17 cellular contexts compared by ENCODE assay signal in genomic region chr3:61387817-61388216, GRCh38.
DNase-seq lines count a peak whose midpoint lies in the region; ATAC-seq and TF ChIP-seq lines count a peak whose summit lies in the region.
"Had no signal": no experiment of that assay in that cellular context is flagged by ENCODE, and none has a peak within 500 bp of the region (broad histone marks: within the 10 kb centered on the region; RNA-seq: fewer than 3 reads in every experiment).

No MANE protein-coding gene starts in this region.

- H3K27ac ChIP-seq in mammary epithelial cell (ENCODE audit: insufficient read depth, low read depth, low read length) = no peak overlapping the region
- H3K27ac ChIP-seq: 22Rv1, A549, BLaER1 had no signal

- H3K4me2 ChIP-seq in mammary epithelial cell (ENCODE audit: insufficient read depth, low read depth, low read length) = no peak overlapping the region
- H3K4me2 ChIP-seq: A549, BLaER1 had no signal

- WGBS in mammary epithelial cell (ENCODE audit: low coverage, missing lambda C conversion rate) = 0% methylated on average over 3 of the region's 3 CpGs

- no peak overlapping the region for H3K27ac Mint-ChIP-seq in activated CD4-positive, alpha-beta T cell treated with anti-CD3 and anti-CD28 coated beads for 36 hours
- no peak overlapping the region for H3K27ac Mint-ChIP-seq in stimulated activated naive B cell treated with anti-CD40 and anti-IgM and Interleukin-4, amounts not matched to agents 10 μg/mL and 1 μg/mL and 100 μg/mL, for 72 hours
- H3K27ac Mint-ChIP-seq: CD14-positive monocyte; CD4-positive, alpha-beta memory T cell; H9 had no signal

- in situ Hi-C loops in mammary epithelial cell (cut with MboI; ENCODE audit: low sequenced_read_pairs in 2 of 2) = no loop called here

- H2AFZ ChIP-seq in mammary epithelial cell (ENCODE audit: low read depth, low read length) = no peak overlapping the region

- no peak overlapping the region for H3K4me3 Mint-ChIP-seq in activated CD4-positive, alpha-beta T cell treated with anti-CD3 and anti-CD28 coated beads for 36 hours
- no peak overlapping the region for H3K4me3 Mint-ChIP-seq in stimulated activated naive B cell treated with anti-CD40 and anti-IgM and Interleukin-4, amounts not matched to agents 10 μg/mL and 1 μg/mL and 100 μg/mL, for 72 hours
- H3K4me3 Mint-ChIP-seq: CD14-positive monocyte; CD4-positive, alpha-beta memory T cell; H9 had no signal

- no peaks in the 10 kb centered on the region for H3K36me3 Mint-ChIP-seq in activated CD4-positive, alpha-beta T cell treated with anti-CD3 and anti-CD28 coated beads for 36 hours (ENCODE audit: low read depth)
- no peaks in the 10 kb centered on the region for H3K36me3 Mint-ChIP-seq in stimulated activated naive B cell treated with anti-CD40 and anti-IgM and Interleukin-4, amounts not matched to agents 10 μg/mL and 1 μg/mL and 100 μg/mL, for 72 hours
- H3K36me3 Mint-ChIP-seq: CD14-positive monocyte; CD4-positive, alpha-beta memory T cell had no signal

- no TSS peak for BruUV-seq in mammary epithelial cell (replicated peaks; lab: Mats Ljungman, UMichigan)

- no peaks in the 10 kb centered on the region for H3K4me1 Mint-ChIP-seq in activated CD4-positive, alpha-beta T cell treated with anti-CD3 and anti-CD28 coated beads for 36 hours
- no peaks in the 10 kb centered on the region for H3K4me1 Mint-ChIP-seq in stimulated activated naive B cell treated with anti-CD40 and anti-IgM and Interleukin-4, amounts not matched to agents 10 μg/mL and 1 μg/mL and 100 μg/mL, for 72 hours
- H3K4me1 Mint-ChIP-seq: CD14-positive monocyte, H9 had no signal

- CTCF ChIA-PET in activated CD4-positive, alpha-beta T cell treated with anti-CD3 and anti-CD28 coated beads for 36 hours (lab: Charles Lee) = no interaction called here
- CTCF ChIA-PET in mammary epithelial cell (lab: Charles Lee; ENCODE audit: low non-redundant PET) = no interaction called here

- peak; percentile 36 for ATAC-seq in activated CD4-positive, alpha-beta T cell treated with anti-CD3 and anti-CD28 coated beads for 36 hours
- ATAC-seq in GM18505 (IDR thresholded peaks at IDR 0.05; ENCODE audit: unreplicated experiment) (no peak), HG03280 (IDR thresholded peaks at IDR 0.05; ENCODE audit: unreplicated experiment) (no peak)
- no peak for ATAC-seq in stimulated activated naive B cell treated with anti-CD40 and anti-IgM and Interleukin-4, amounts not matched to agents 10 μg/mL and 1 μg/mL and 100 μg/mL, for 72 hours (replicated peaks)
- ATAC-seq: A549 had no signal

- POLR2A ChIA-PET in activated CD4-positive, alpha-beta T cell treated with anti-CD3 and anti-CD28 coated beads for 36 hours (lab: Charles Lee) = no interaction called here

- no peaks in the 10 kb centered on the region for H4K20me1 ChIP-seq in mammary epithelial cell (ENCODE audit: insufficient read depth, low read length)
- H4K20me1 ChIP-seq: BLaER1 had no signal

- peaks cover 10% of the 10 kb centered on the region for H3K27me3 Mint-ChIP-seq in activated CD4-positive, alpha-beta T cell treated with anti-CD3 and anti-CD28 coated beads for 36 hours
- H3K27me3 Mint-ChIP-seq in stimulated activated naive B cell treated with anti-CD40 and anti-IgM and Interleukin-4, amounts not matched to agents 10 μg/mL and 1 μg/mL and 100 μg/mL, for 72 hours = peaks cover 5 to 12% of the 10 kb centered on the region in 2 donors

- H3K79me2 ChIP-seq in mammary epithelial cell (ENCODE audit: insufficient read depth, low read length) = no peaks in the 10 kb centered on the region

- no peak overlapping the region for H3K9ac ChIP-seq in mammary epithelial cell (ENCODE audit: insufficient read depth, low read length)
- H3K9ac ChIP-seq: BLaER1 had no signal

- no peaks in the 10 kb centered on the region for H3K4me1 ChIP-seq in mammary epithelial cell (ENCODE audit: insufficient read depth, low read length)
- H3K4me1 ChIP-seq: A549, BLaER1 had no signal

- no peak overlapping the region for H3K4me3 ChIP-seq in mammary epithelial cell (replicated peaks in 1 of 3; ENCODE audit: insufficient read depth in 1 of 3, low read depth in 2 of 3, low read length in 3 of 3)
- H3K4me3 ChIP-seq: A549, BLaER1 had no signal

- TF ChIP-seq CTCF in mammary epithelial cell (conservative IDR thresholded peaks at IDR 0.05 in 1 of 2, IDR thresholded peaks at IDR 0.05 in 1 of 2; ENCODE audit: extremely low read depth in 1 of 2, insufficient read depth in 1 of 2, low read depth in 1 of 2, low read length in 2 of 2) = no peak

- peak; percentile 8 for DNase-seq in activated CD4-positive, alpha-beta T cell treated with anti-CD3 and anti-CD28 coated beads for 36 hours
- no peak for DNase-seq in activated CD4-positive, alpha-beta T cell treated with anti-CD3 and anti-CD28 coated beads for 4 hours
- DNase-seq in NCI-H226 (peak; percentile 9), mammary epithelial cell (peak; percentile 12), kidney tubule cell (ENCODE audit: low spot score) (peak; percentile 14)
- no peak for DNase-seq in stimulated activated naive B cell treated with anti-CD40 and anti-IgM and Interleukin-4, amounts not matched to agents 10 μg/mL and 1 μg/mL and 100 μg/mL, for 72 hours
- DNase-seq: CD4-positive, alpha-beta memory T cell; DMS153; DMS79; GDM1; H9 had no signal

- dilution Hi-C loops in mammary epithelial cell (cut with HindIII; ENCODE audit: low sequenced_read_pairs) = no loop called here

- no peaks in the 10 kb centered on the region for H3K9me3 ChIP-seq in mammary epithelial cell (replicated peaks; ENCODE audit: insufficient read depth, low read length)
- H3K9me3 ChIP-seq: A549 had no signal

- no peak for TF ChIP-seq POLR2A in GM18505 (IDR thresholded peaks at IDR 0.05; ENCODE audit: borderline replicate concordance, extremely low read depth, insufficient read depth, insufficient read length)

- no peaks in the 10 kb centered on the region for H3K36me3 ChIP-seq in mammary epithelial cell (ENCODE audit: insufficient read depth, low read length)
- H3K36me3 ChIP-seq: BLaER1 had no signal

- intact Hi-C loops in activated CD4-positive, alpha-beta T cell treated with anti-CD3 and anti-CD28 coated beads for 36 hours (cut with DNase I, micrococcal nuclease) = loop anchor here in 1 of 2 experiments (10.0 kb wide), 1 partner anchor 797 kb away; no protein-coding TSS in a partner anchor
- intact Hi-C loops in mammary epithelial cell (cut with micrococcal nuclease) = loop anchor here (10.0 kb wide), 2 partner anchors 797 to 803 kb away; no protein-coding TSS in a partner anchor

- H3K27me3 ChIP-seq in mammary epithelial cell (ENCODE audit: insufficient read depth, low read length) = no peaks in the 10 kb centered on the region
- H3K27me3 ChIP-seq: BLaER1 had no signal

- peaks cover 6% of the 10 kb centered on the region for H3K9me3 Mint-ChIP-seq in activated CD4-positive, alpha-beta T cell treated with anti-CD3 and anti-CD28 coated beads for 36 hours (ENCODE audit: low read depth)
- peaks cover 5 to 7% of the 10 kb centered on the region in 2 donors for H3K9me3 Mint-ChIP-seq in stimulated activated naive B cell treated with anti-CD40 and anti-IgM and Interleukin-4, amounts not matched to agents 10 μg/mL and 1 μg/mL and 100 μg/mL, for 72 hours

Comparison
In these comparisons a context has a peak if more than half of its experiments do, and no peak if none do; other contexts are left out.
1. DNase-seq: peak in activated CD4-positive, alpha-beta T cell treated with anti-CD3 and anti-CD28 coated beads for 36 hours (single experiment), NCI-H226 (single experiment), mammary epithelial cell (single experiment) and kidney tubule cell (single experiment); none in activated CD4-positive, alpha-beta T cell treated with anti-CD3 and anti-CD28 coated beads for 4 hours (0 of 2) and stimulated activated naive B cell treated with anti-CD40 and anti-IgM and Interleukin-4, amounts not matched to agents 10 μg/mL and 1 μg/mL and 100 μg/mL, for 72 hours (single experiment).